In the genomic region with DNA sequence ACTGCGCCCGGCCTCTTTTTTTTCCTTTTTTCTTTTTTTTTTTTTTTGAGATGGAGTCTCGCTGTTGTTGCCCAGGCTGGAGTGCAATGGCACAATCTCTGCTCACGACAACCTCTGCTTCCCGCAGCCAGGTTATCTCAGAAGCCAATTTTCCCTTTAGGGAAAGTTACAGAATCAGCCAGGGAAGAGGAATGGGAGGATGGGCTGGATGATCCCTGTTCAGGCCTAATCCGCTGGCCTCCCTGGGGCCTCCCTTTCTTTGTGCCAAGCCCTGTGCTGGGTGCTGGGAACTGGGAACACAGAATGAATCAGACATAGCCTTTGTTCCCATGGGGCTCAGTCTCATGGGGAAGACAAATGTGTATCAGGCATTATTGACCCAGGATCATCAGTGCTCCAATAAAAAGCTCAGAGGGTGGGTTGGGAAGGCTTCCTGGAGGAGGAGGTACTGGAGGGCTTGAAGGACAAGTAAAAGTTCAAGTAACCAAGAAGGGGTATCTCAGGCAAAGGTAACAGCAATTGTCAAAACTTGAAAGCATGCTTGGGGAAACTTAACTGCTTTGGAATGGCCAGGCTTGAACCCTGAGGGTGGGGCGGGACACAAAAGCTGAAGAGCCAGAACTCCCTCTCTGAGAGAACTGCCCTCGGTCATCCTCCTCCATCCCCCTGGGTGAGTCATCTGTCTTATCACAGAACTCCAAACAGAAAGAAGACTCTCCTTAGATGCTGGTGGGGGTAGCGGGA, we compare ENCODE assay signal across 21 cellular contexts.
"Had no signal": no experiment of that assay in that cellular context is flagged by ENCODE, and none has a peak within 500 bp of the region (broad histone marks: within the 10 kb centered on the region; RNA-seq: fewer than 3 reads in every experiment).

No MANE protein-coding gene starts in this region.

- FAIRE-seq: endothelial cell of umbilical vein, frontal cortex, islet of Langerhans had no signal

- H3K27ac ChIP-seq: left lung, skin epidermis, tibial artery had no signal

- DNase-seq: activated CD4-positive, alpha-beta memory T cell treated with anti-CD3 and anti-CD28 coated beads for 36 hours; activated CD4-positive, alpha-beta T cell treated with anti-CD3 and anti-CD28 coated beads for 36 hours; activated CD8-positive, alpha-beta memory T cell treated with anti-CD3 and anti-CD28 coated beads, Interleukin-2, amount 10 ng/mL, durations not matched to agents 7 days and 5 days; activated T-cell treated with anti-CD3 and anti-CD28 coated beads, Interleukin-2, amount 50 U/mL, for 1 hour; amniotic stem cell; cortex of kidney; effector CD8-positive, alpha-beta T cell; heart right ventricle; left lung; natural killer cell; posterior cingulate gyrus; stimulated activated CD4-positive, alpha-beta T cell treated with anti-CD3 and anti-CD28 coated beads, Interleukin-15, amount 100 ng/mL, for 24 hours; stimulated activated CD4-positive, alpha-beta T cell treated with anti-CD3 and anti-CD28 coated beads, Interleukin-4, amount 100 ng/mL, for 1 hour; stimulated activated naive CD4-positive, alpha-beta T cell; T-cell; T1000; tibial artery had no signal

- H3K9me3 ChIP-seq: heart right ventricle, left lung, tibial artery had no signal

- H3K27me3 ChIP-seq: heart right ventricle, left lung, tibial artery had no signal

- H3K4me3 ChIP-seq: heart right ventricle, left lung, skin epidermis, tibial artery had no signal

- H3K4me1 ChIP-seq: left lung had no signal
